11 cellular contexts compared by ENCODE assay signal in the genomic region with DNA sequence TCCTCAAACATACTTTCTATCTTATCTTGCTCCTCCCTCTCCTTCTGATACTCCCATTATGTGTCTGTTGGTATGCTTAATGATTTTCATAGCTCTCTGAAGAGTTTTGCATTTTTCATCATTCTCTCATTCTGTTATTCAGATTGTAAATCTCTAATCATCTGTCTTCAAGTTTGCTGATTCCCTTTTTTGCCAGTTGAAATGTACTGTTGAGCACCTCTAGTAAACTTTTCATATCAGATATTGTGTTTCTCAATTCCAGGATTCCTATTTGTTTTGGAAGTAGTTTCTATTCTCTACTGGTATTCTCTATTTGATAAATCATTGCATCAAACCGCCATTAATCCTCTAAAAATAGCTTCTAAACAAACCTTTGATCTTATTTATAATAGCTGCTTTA.
"Had no signal": no experiment of that assay in that cellular context is flagged by ENCODE, and none has a peak within 500 bp of the region (broad histone marks: within the 10 kb centered on the region; RNA-seq: fewer than 3 reads in every experiment).

No MANE protein-coding gene starts in this region.

- H3K9ac ChIP-seq: GM23248 had no signal

- H3K9me3 ChIP-seq: HAP-1 had no signal

- ATAC-seq: GM23338, HCT116 had no signal

- H2AFZ ChIP-seq: GM23248, GM23338 had no signal

- H3K4me3 ChIP-seq: GM23248, GM23338, HAP-1 had no signal

- H3K4me1 ChIP-seq: HAP-1 had no signal

- FAIRE-seq: H1, H54 had no signal

- H3K36me3 ChIP-seq: HAP-1 had no signal

- H3K27ac ChIP-seq: GM23248 had no signal

- DNase-seq: GM23248, GOT3, H7, H9, HCEC 1CT, HFFc6 had no signal

- H3K4me2 ChIP-seq: GM23338 had no signal
